ENCODE assay signal across 7 cellular contexts in genomic region chr10:103504181-103504783, GRCh38. TPM values are rescaled to one million over a fixed set of nuclear protein-coding genes. Genes with fewer than 3 reads are reported as not detected.
DNase-seq lines count a peak whose midpoint lies in the region; ATAC-seq and TF ChIP-seq lines count a peak whose summit lies in the region.

No MANE protein-coding gene starts in this region.

- H3K36me3 ChIP-seq in RWPE2 (ENCODE audit: low read depth) (no peaks in the 10 kb centered on the region), brain microvascular endothelial cell (replicated peaks) (no peaks in the 10 kb centered on the region), ovary (no peaks in the 10 kb centered on the region)

- CTCF ChIA-PET in HEK293T (lab: Yijun Ruan, JAX): interaction anchor here (0.9 to 1.5 kb wide), 3 partner anchors 8 to 60 kb away, joined by 3 to 4 read pairs (median 4); no protein-coding TSS in a partner anchor

- 6 to 18% (median 8%) methylated on average over 10 of the region's 10 CpGs for WGBS in ovary, 3 donors

- TF ChIP-seq EP300 in ovary (IDR thresholded peaks at IDR 0.05): no peak

- H3K4me1 ChIP-seq in RWPE2 (ENCODE audit: insufficient read depth, poor library complexity, severe bottlenecking) (peaks cover 5% of the 10 kb centered on the region), ovary (ENCODE audit: insufficient read depth) (peaks cover 7% of the 10 kb centered on the region)

- no peak for TF ChIP-seq POLR2A in ovary (IDR thresholded peaks at IDR 0.05)

- ATAC-seq in RWPE2 (ENCODE audit: low read depth) (peak; percentile 82), GM19351 (IDR thresholded peaks at IDR 0.05; ENCODE audit: unreplicated experiment) (no peak)

- TF ChIP-seq CTCF in RWPE2 (IDR thresholded peaks at IDR 0.05; ENCODE audit: poor library complexity, severe bottlenecking) (no peak), brain microvascular endothelial cell (IDR thresholded peaks at IDR 0.05; ENCODE audit: low read depth, low read length, missing control alignments) (no peak), ovary (IDR thresholded peaks at IDR 0.05) (peak in 1 of 3 donors; percentile 6)

- H3K27me3 ChIP-seq in RWPE2 (ENCODE audit: insufficient read depth, poor library complexity, severe bottlenecking) (no peaks in the 10 kb centered on the region), brain microvascular endothelial cell (replicated peaks) (peaks cover 79% of the 10 kb centered on the region), ovary (no peaks in the 10 kb centered on the region)

- in situ Hi-C loops in brain microvascular endothelial cell (cut with HindIII; ENCODE audit: low pct_ligation_motif_present, low sequenced_read_pairs): no loop called here

- no peak overlapping the region for H3K27ac ChIP-seq in RWPE2 (ENCODE audit: poor library complexity, severe bottlenecking)
- peak overlapping the region; percentile 36 for H3K27ac ChIP-seq in brain microvascular endothelial cell
- H3K27ac ChIP-seq in ovary: peak overlapping the region in 1 of 2 donors; percentile 68

- H3K9me3 ChIP-seq in RWPE2 (ENCODE audit: severe bottlenecking) (no peaks in the 10 kb centered on the region), ovary (no peaks in the 10 kb centered on the region)

- intact Hi-C loops in ovary (cut with DNase I): no loop called here

- POLR2A ChIA-PET in HEK293T (lab: Yijun Ruan, JAX): no interaction called here

- H3K4me3 ChIP-seq in RWPE2 (ENCODE audit: severe bottlenecking) (no peak overlapping the region), brain microvascular endothelial cell (ENCODE audit: low read depth, low read length) (no peak overlapping the region), ovary (no peak overlapping the region)

- DNase-seq in HEK293T (ENCODE audit: extremely low spot score) (no peak), RWPE2 (ENCODE audit: low spot score) (no peak), brain microvascular endothelial cell (peak; percentile 95), ovary (peak; percentile 68 to 79 (median 76)), GM19238 (ENCODE audit: insufficient read length, low spot score) (no peak), occipital lobe (lab: John Stamatoyannopoulos, UW) (no peak)

TF ChIP-seq in HEK293T, 16 proteins besides CTCF, POLR2A, EP300 and RAD21:
- TF ChIP-seq FOXK2 (IDR thresholded peaks at IDR 0.05) (no peak), CTBP1 (IDR thresholded peaks at IDR 0.05; ENCODE audit: borderline replicate concordance) (0 out of 2 replicates have a peak, but pooled peaks have one; percentile 19), ARNT (IDR thresholded peaks at IDR 0.05) (no peak), SUZ12 (IDR thresholded peaks at IDR 0.05) (no peak), L3MBTL2 (conservative IDR thresholded peaks at IDR 0.05) (peak; percentile 48; the same call in 1 of the 2 replicates), BHLHE40 (IDR thresholded peaks at IDR 0.05; ENCODE audit: borderline replicate concordance) (no peak), SP1 (IDR thresholded peaks at IDR 0.05) (no peak), TARDBP (IDR thresholded peaks at IDR 0.05) (no peak)
- TF ChIP-seq, protein P1, sequence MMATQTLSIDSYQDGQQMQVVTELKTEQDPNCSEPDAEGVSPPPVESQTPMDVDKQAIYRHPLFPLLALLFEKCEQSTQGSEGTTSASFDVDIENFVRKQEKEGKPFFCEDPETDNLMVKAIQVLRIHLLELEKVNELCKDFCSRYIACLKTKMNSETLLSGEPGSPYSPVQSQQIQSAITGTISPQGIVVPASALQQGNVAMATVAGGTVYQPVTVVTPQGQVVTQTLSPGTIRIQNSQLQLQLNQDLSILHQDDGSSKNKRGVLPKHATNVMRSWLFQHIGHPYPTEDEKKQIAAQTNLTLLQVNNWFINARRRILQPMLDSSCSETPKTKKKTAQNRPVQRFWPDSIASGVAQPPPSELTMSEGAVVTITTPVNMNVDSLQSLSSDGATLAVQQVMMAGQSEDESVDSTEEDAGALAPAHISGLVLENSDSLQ (IDR thresholded peaks at IDR 0.05): peak; percentile 73

RNA-seq across cellular contexts. Expression of gene NEURL1, which starts 10.8 kb away (rescaled TPM):
- total RNA-seq in ovary: 1 to 10 TPM; 2.4 to 5.6 (median 3.2) TPM
- polyA plus RNA-seq in ovary: 1 to 10 TPM in 1 of 2 donors, under 1 TPM in 1; 0.28 to 1.8 TPM
- 25.1 TPM for total RNA-seq in occipital lobe

RNA-seq across cellular contexts. Expression of gene CALHM3, which starts 25.2 kb away (rescaled TPM):
- total RNA-seq in ovary (not detected), occipital lobe (not detected)
- not detected for polyA plus RNA-seq in ovary

RNA-seq across cellular contexts. Expression of gene CALHM1, which starts 45.6 kb away (rescaled TPM):
- not detected for total RNA-seq in ovary
- not detected for polyA plus RNA-seq in ovary
- total RNA-seq in occipital lobe: not detected

RNA-seq across cellular contexts. Expression of gene CALHM2, which starts 52.1 kb away (rescaled TPM):
- 10 to 100 TPM; 46.5 to 90.4 (median 55.3) TPM for total RNA-seq in ovary
- polyA plus RNA-seq in ovary: 100 to 1,000 TPM in 1 of 2 donors, 10 to 100 TPM in 1; 42.1 to 105 TPM
- total RNA-seq in occipital lobe: 3.1 TPM

Comparison
In these comparisons a context has a peak if more than half of its experiments do, and no peak if none do; other contexts are left out.
1. DNase-seq: peak in brain microvascular endothelial cell (single experiment) and ovary (5 of 5); none in HEK293T (single experiment), RWPE2 (single experiment), GM19238 (single experiment) and occipital lobe (single experiment).